In the genomic region with DNA sequence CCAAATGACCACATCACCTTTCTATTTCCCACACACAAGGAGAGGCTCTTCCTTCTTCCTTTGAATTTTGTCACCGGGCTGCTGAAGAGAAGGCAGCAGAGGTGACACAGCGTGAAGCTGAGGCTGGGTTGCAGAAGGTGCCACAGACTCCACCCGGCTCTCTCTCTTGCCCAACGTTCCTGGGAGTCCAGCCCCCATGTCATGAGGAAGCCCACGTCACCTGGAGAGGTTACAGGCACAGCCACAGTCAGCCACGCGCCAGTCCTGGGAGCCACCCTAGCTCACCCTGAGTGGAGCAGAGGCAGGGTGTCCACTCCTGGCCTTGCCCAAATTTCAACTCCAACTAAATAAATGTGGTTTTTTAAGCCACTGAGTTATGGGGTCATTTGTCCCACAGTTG, we compare ENCODE assay signal across 29 cellular contexts.
"Had no signal": no experiment of that assay in that cellular context is flagged by ENCODE, and none has a peak within 500 bp of the region (broad histone marks: within the 10 kb centered on the region; RNA-seq: fewer than 3 reads in every experiment).

No MANE protein-coding gene starts in this region.

- H3K4me3 ChIP-seq: adrenal gland, body of pancreas, breast epithelium had no signal

- H3K36me3 ChIP-seq: adrenal gland, brain microvascular endothelial cell, breast epithelium had no signal

- H3K27me3 ChIP-seq: adrenal gland, body of pancreas, brain microvascular endothelial cell had no signal

- H3K9me3 ChIP-seq: adrenal gland, body of pancreas, breast epithelium had no signal

- DNase-seq: activated B cell treated with CpG ODN at 0.5 μM for 24 hours; activated CD4-positive, alpha-beta memory T cell treated with anti-CD3 and anti-CD28 coated beads for 36 hours; activated CD4-positive, alpha-beta T cell treated with anti-CD3 and anti-CD28 coated beads for 4 hours; activated CD4-positive, alpha-beta T cell treated with anti-CD3 and anti-CD28 coated beads, Interleukin-2, amount 10 ng/mL, durations not matched to agents 24 days and 14 days; activated CD4-positive, alpha-beta T cell treated with anti-CD3 and anti-CD28 coated beads, Interleukin-2, amount 50 U/mL, for 1 hour; activated CD4-positive, alpha-beta T cell treated with anti-CD3 and anti-CD28 coated beads, Interleukin-2, amount 50 U/mL, for 4 hours; activated CD4-positive, CD25-positive, alpha-beta regulatory T cell treated with anti-CD3 and anti-CD28 coated beads, Interleukin-2, amount 50 U/mL, for 72 hours; activated CD8-positive, alpha-beta memory T cell treated with anti-CD3 and anti-CD28 coated beads, Interleukin-2, amount 50 U/mL, for 4 hours; activated CD8-positive, alpha-beta T cell treated with anti-CD3 and anti-CD28 coated beads for 36 hours; activated effector memory CD4-positive, alpha-beta T cell treated with anti-CD3 and anti-CD28 coated beads, Interleukin-2, amount 50 U/mL, for 16 hours; activated gamma-delta T cell treated with Interleukin-2 at 50 U/mL for 16 hours; activated naive CD4-positive, alpha-beta T cell; activated naive CD4-positive, alpha-beta T cell treated with anti-CD3 and anti-CD28 coated beads for 36 hours; activated naive CD4-positive, alpha-beta T cell treated with anti-CD3 and anti-CD28 coated beads, Interleukin-2, amount 50 U/mL, for 16 hours; activated naive CD8-positive, alpha-beta T cell treated with anti-CD3 and anti-CD28 coated beads for 36 hours; activated T-cell treated with anti-CD3 and anti-CD28 coated beads for 4 hours; activated T-cell treated with anti-CD3 and anti-CD28 coated beads, Interleukin-2, amount 50 U/mL, for 1 hour; activated T-cell treated with anti-CD3 and anti-CD28 coated beads, Interleukin-2, amount 50 U/mL, for 4 hours; activated T-cell treated with anti-CD3 and anti-CD28 coated beads, Interleukin-2, amount 50 U/mL, for 72 hours; amniotic stem cell; body of pancreas; brain microvascular endothelial cell; central memory CD4-positive, alpha-beta T cell; T-cell; T-helper 2 cell; T-helper 9 cell had no signal

- H3K27ac ChIP-seq: body of pancreas, brain microvascular endothelial cell, breast epithelium, VCaP had no signal
